Comparison of ENCODE assay signal across 28 cellular contexts in the genomic region with DNA sequence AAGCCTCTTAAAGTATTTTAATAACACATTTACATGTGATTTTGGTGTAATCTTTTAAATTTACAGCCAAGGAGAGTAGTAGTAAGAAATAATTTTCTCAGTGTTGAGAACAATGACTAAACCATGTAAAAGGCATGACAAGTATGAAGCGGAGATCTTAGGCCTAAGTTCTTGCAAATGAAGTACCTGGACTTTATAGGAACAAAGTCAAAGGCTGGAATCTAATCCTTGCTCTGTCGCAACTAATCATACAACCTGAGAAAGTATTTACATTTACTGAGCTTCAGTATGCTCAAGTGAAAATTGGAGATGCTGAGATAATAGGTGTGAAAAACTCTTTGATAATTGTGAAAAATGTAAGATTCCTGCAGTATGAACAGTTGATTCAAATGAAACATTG.
"Had no signal": no experiment of that assay in that cellular context is flagged by ENCODE, and none has a peak within 500 bp of the region (broad histone marks: within the 10 kb centered on the region; RNA-seq: fewer than 3 reads in every experiment).

No MANE protein-coding gene starts in this region.

- ATAC-seq: activated T-helper 17 cell treated with anti-CD3 and anti-CD28 coated beads, Interleukin-2, amount 50 U/mL, for 72 hours; body of pancreas; left lobe of liver; right lobe of liver; stimulated activated naive CD8-positive, alpha-beta T cell treated with anti-CD3 and anti-CD28 coated beads, Interleukin-15, Interleukin-2, amounts not matched to agents 100 U/mL and 50 U/mL, for 24 hours had no signal

- H3K27ac Mint-ChIP-seq: activated CD4-positive, alpha-beta memory T cell treated with anti-CD3 and anti-CD28 coated beads for 36 hours; activated CD4-positive, alpha-beta T cell treated with anti-CD3 and anti-CD28 coated beads, Interleukin-2, amount 10 ng/mL, durations not matched to agents 24 days and 14 days; activated naive CD4-positive, alpha-beta T cell treated with anti-CD3 and anti-CD28 coated beads, Interleukin-2, amount 50 U/mL, for 24 hours; activated T-cell treated with anti-CD3 and anti-CD28 coated beads, Interleukin-2, amount 50 U/mL, for 24 hours; activated T-helper 17 cell treated with anti-CD3 and anti-CD28 coated beads, Interleukin-2, amount 50 U/mL, for 72 hours; dendritic cell treated with granulocyte-macrophage colony-stimulating factor and Interleukin-4, amounts not matched to agents 40 ng/mL and 50 ng/mL, for 4 days; endodermal cell; nephron; progenitor cell of endocrine pancreas; type B pancreatic cell had no signal

- H3K27me3 Mint-ChIP-seq: activated CD4-positive, alpha-beta T cell treated with anti-CD3 and anti-CD28 coated beads, Interleukin-2, amount 10 ng/mL, durations not matched to agents 24 days and 14 days; activated naive CD4-positive, alpha-beta T cell treated with anti-CD3 and anti-CD28 coated beads, Interleukin-2, amount 50 U/mL, for 24 hours; activated T-helper 17 cell treated with anti-CD3 and anti-CD28 coated beads, Interleukin-2, amount 50 U/mL, for 72 hours; dendritic cell treated with granulocyte-macrophage colony-stimulating factor and Interleukin-4, amounts not matched to agents 40 ng/mL and 50 ng/mL, for 4 days; progenitor cell of endocrine pancreas; type B pancreatic cell had no signal

- H3K4me3 ChIP-seq: body of pancreas, esophagus muscularis mucosa, lung, ovary, right lobe of liver, testis, uterus had no signal

- H3K36me3 Mint-ChIP-seq: activated CD4-positive, alpha-beta memory T cell treated with anti-CD3 and anti-CD28 coated beads for 36 hours; activated naive CD4-positive, alpha-beta T cell treated with anti-CD3 and anti-CD28 coated beads, Interleukin-2, amount 50 U/mL, for 24 hours; type B pancreatic cell had no signal

- DNase-seq: activated CD4-positive, alpha-beta memory T cell treated with anti-CD3 and anti-CD28 coated beads for 36 hours; activated CD4-positive, alpha-beta T cell treated with anti-CD3 and anti-CD28 coated beads, Interleukin-2, amount 10 ng/mL, durations not matched to agents 24 days and 14 days; activated CD4-positive, CD25-positive, alpha-beta regulatory T cell treated with anti-CD3 and anti-CD28 coated beads, Interleukin-2, amount 50 U/mL, for 72 hours; activated CD8-positive, alpha-beta memory T cell treated with anti-CD3 and anti-CD28 coated beads, Interleukin-2, amount 50 U/mL, for 48 hours; activated gamma-delta T cell treated with Interleukin-2 at 50 U/mL for 16 hours; activated T-cell treated with anti-CD3 and anti-CD28 coated beads, Interleukin-2, amount 50 U/mL, for 24 hours; anterior cingulate cortex; body of pancreas; caudate nucleus; endodermal cell; ovary; right lobe of liver; stimulated activated CD4-positive, alpha-beta T cell treated with anti-CD3 and anti-CD28 coated beads, Interleukin-12 subunit alpha, Interleukin-12 subunit beta, amount 100 ng/mL, for 4 hours; stimulated activated CD4-positive, alpha-beta T cell treated with anti-CD3 and anti-CD28 coated beads, Interleukin-4, amount 100 ng/mL, for 1 hour; stimulated activated naive CD8-positive, alpha-beta T cell treated with anti-CD3 and anti-CD28 coated beads, Interleukin-15, Interleukin-2, amounts not matched to agents 100 U/mL and 50 U/mL, for 24 hours; T-helper 2 cell; testis; uterus had no signal

- H3K9me3 Mint-ChIP-seq: activated CD4-positive, alpha-beta memory T cell treated with anti-CD3 and anti-CD28 coated beads for 36 hours; activated CD4-positive, alpha-beta T cell treated with anti-CD3 and anti-CD28 coated beads, Interleukin-2, amount 10 ng/mL, durations not matched to agents 24 days and 14 days; activated naive CD4-positive, alpha-beta T cell treated with anti-CD3 and anti-CD28 coated beads, Interleukin-2, amount 50 U/mL, for 24 hours; activated T-cell treated with anti-CD3 and anti-CD28 coated beads, Interleukin-2, amount 50 U/mL, for 24 hours; activated T-helper 17 cell treated with anti-CD3 and anti-CD28 coated beads, Interleukin-2, amount 50 U/mL, for 72 hours; dendritic cell treated with granulocyte-macrophage colony-stimulating factor and Interleukin-4, amounts not matched to agents 40 ng/mL and 50 ng/mL, for 4 days; endodermal cell; nephron; type B pancreatic cell had no signal

- H3K9me3 ChIP-seq: body of pancreas, esophagus muscularis mucosa, ovary, right lobe of liver, testis, uterus had no signal

- H3K27ac ChIP-seq: body of pancreas, esophagus muscularis mucosa, foreskin keratinocyte, ovary, right lobe of liver, testis, uterus had no signal

- H3K4me1 Mint-ChIP-seq: activated CD4-positive, alpha-beta T cell treated with anti-CD3 and anti-CD28 coated beads, Interleukin-2, amount 10 ng/mL, durations not matched to agents 24 days and 14 days; activated naive CD4-positive, alpha-beta T cell treated with anti-CD3 and anti-CD28 coated beads, Interleukin-2, amount 50 U/mL, for 24 hours; activated T-helper 17 cell treated with anti-CD3 and anti-CD28 coated beads, Interleukin-2, amount 50 U/mL, for 72 hours; nephron had no signal

- H3K4me1 ChIP-seq: body of pancreas, esophagus muscularis mucosa, right lobe of liver, testis, uterus had no signal

- H3K36me3 ChIP-seq: esophagus muscularis mucosa, ovary, right lobe of liver, uterus had no signal

- H3K4me3 Mint-ChIP-seq: activated CD4-positive, alpha-beta memory T cell treated with anti-CD3 and anti-CD28 coated beads for 36 hours; activated CD4-positive, alpha-beta T cell treated with anti-CD3 and anti-CD28 coated beads, Interleukin-2, amount 10 ng/mL, durations not matched to agents 24 days and 14 days; activated naive CD4-positive, alpha-beta T cell treated with anti-CD3 and anti-CD28 coated beads, Interleukin-2, amount 50 U/mL, for 24 hours; activated T-cell treated with anti-CD3 and anti-CD28 coated beads, Interleukin-2, amount 50 U/mL, for 24 hours; activated T-helper 17 cell treated with anti-CD3 and anti-CD28 coated beads, Interleukin-2, amount 50 U/mL, for 72 hours; dendritic cell treated with granulocyte-macrophage colony-stimulating factor and Interleukin-4, amounts not matched to agents 40 ng/mL and 50 ng/mL, for 4 days; endodermal cell; nephron; type B pancreatic cell had no signal

- H3K27me3 ChIP-seq: body of pancreas, esophagus muscularis mucosa, foreskin keratinocyte, ovary, right lobe of liver, testis, uterus had no signal
